In genomic region chr2:8278709-8279354, GRCh38 we compare ENCODE assay signal across 1 cellular context.
TF ChIP-seq lines count a peak whose summit lies in the region.

No MANE protein-coding gene starts in this region.

TF ChIP-seq in GM23338, 12 proteins besides CTCF, POLR2A, EP300 and RAD21 (continued from another document):
- TF ChIP-seq ZNF462 (CRISPR knock-in tag; IDR thresholded peaks at IDR 0.05) (no peak), EZH2phosphoT487 (IDR thresholded peaks at IDR 0.05; ENCODE audit: unreplicated experiment) (no peak), POLR2AphosphoS5 (IDR thresholded peaks at IDR 0.05; ENCODE audit: low read depth) (no peak), EZH2 (IDR thresholded peaks at IDR 0.05; ENCODE audit: low read depth, unreplicated experiment) (no peak), JUNB (IDR thresholded peaks at IDR 0.05; ENCODE audit: unreplicated experiment) (no peak)
